ENCODE assay signal across 1 cellular context in genomic region chr12:49587174-49587908, GRCh38.
TF ChIP-seq lines count a peak whose summit lies in the region.

No MANE protein-coding gene starts in this region.

TF ChIP-seq in IMR-90, 13 proteins besides CTCF, POLR2A, EP300 and RAD21:
- TF ChIP-seq MAZ (IDR thresholded peaks at IDR 0.05; ENCODE audit: borderline replicate concordance, low read depth, low read length) = no peak
- TF ChIP-seq CEBPB (IDR thresholded peaks at IDR 0.05; ENCODE audit: low read depth, low read length) = peak; percentile 55
